ENCODE assay signal across 26 cellular contexts in genomic region chr17:81462506-81463125, GRCh38.
"Had no signal": no experiment of that assay in that cellular context is flagged by ENCODE, and none has a peak within 500 bp of the region (broad histone marks: within the 10 kb centered on the region; RNA-seq: fewer than 3 reads in every experiment).

No MANE protein-coding gene starts in this region.

- H3K27me3 ChIP-seq: neural progenitor cell, ovary, right atrium auricular region, tibial nerve, vagina had no signal

- H3K27ac ChIP-seq: lower lobe of right lung, neural progenitor cell, ovary, right atrium auricular region, skin epidermis, tibial nerve, vagina had no signal

- H3K9me3 ChIP-seq: lower lobe of right lung, ovary, right atrium auricular region, tibial nerve, vagina had no signal

- H3K4me3 Mint-ChIP-seq: naive thymus-derived CD8-positive, alpha-beta T cell; nephron; neural progenitor cell; stimulated activated naive CD8-positive, alpha-beta T cell treated with anti-CD3 and anti-CD28 coated beads, Interleukin-15, amount 100 ng/mL, for 72 hours; type B pancreatic cell had no signal

- H3K4me2 ChIP-seq: neural progenitor cell had no signal

- ATAC-seq: left cardiac atrium; left lobe of liver; left ventricle myocardium superior; lower lobe of right lung; naive thymus-derived CD8-positive, alpha-beta T cell; sciatic nerve; stimulated activated naive CD8-positive, alpha-beta T cell treated with anti-CD3 and anti-CD28 coated beads, Interleukin-15, amount 100 ng/mL, for 72 hours had no signal

- H3K36me3 Mint-ChIP-seq: naive thymus-derived CD8-positive, alpha-beta T cell; type B pancreatic cell had no signal

- H3K9me3 Mint-ChIP-seq: naive thymus-derived CD8-positive, alpha-beta T cell; nephron; neural progenitor cell; stimulated activated naive CD8-positive, alpha-beta T cell treated with anti-CD3 and anti-CD28 coated beads, Interleukin-15, amount 100 ng/mL, for 72 hours; type B pancreatic cell had no signal

- H3K4me3 ChIP-seq: lower lobe of right lung, neural progenitor cell, ovary, right atrium auricular region, skin epidermis, tibial nerve, vagina had no signal

- H3K9ac ChIP-seq: neural progenitor cell had no signal

- H3K4me1 Mint-ChIP-seq: stimulated activated naive CD8-positive, alpha-beta T cell treated with anti-CD3 and anti-CD28 coated beads, Interleukin-15, amount 100 ng/mL, for 72 hours had no signal

- H2AFZ ChIP-seq: neural progenitor cell had no signal

- H3K27ac Mint-ChIP-seq: naive thymus-derived CD8-positive, alpha-beta T cell; nephron; neural progenitor cell; progenitor cell of endocrine pancreas; stimulated activated naive CD8-positive, alpha-beta T cell treated with anti-CD3 and anti-CD28 coated beads, Interleukin-15, amount 100 ng/mL, for 72 hours; type B pancreatic cell had no signal

- H3K4me1 ChIP-seq: lower lobe of right lung, neural progenitor cell, tibial nerve, vagina had no signal

- FAIRE-seq: keratinocyte had no signal

- DNase-seq: hippocampal formation; kidney glomerular epithelial cell; left cardiac atrium; left ventricle myocardium superior; lower lobe of right lung; mammary epithelial cell; mesenchymal stem cell; naive thymus-derived CD8-positive, alpha-beta T cell; ovary; stimulated activated CD4-positive, alpha-beta T cell treated with anti-CD3 and anti-CD28 coated beads, Interleukin-12 subunit alpha, Interleukin-12 subunit beta, amount 100 ng/mL, for 4 hours; stimulated activated CD4-positive, alpha-beta T cell treated with anti-CD3 and anti-CD28 coated beads, Interleukin-15, amount 100 ng/mL, for 24 hours; stimulated activated CD4-positive, alpha-beta T cell treated with anti-CD3 and anti-CD28 coated beads, Interleukin-2, amount 100 ng/mL, for 24 hours; stimulated activated CD4-positive, alpha-beta T cell treated with anti-CD3 and anti-CD28 coated beads, Interleukin-4, amount 100 ng/mL, for 1 hour; stimulated activated naive CD4-positive, alpha-beta T cell treated with Interleukin-2 at 50 U/mL for 16 hours; stimulated activated naive CD8-positive, alpha-beta T cell treated with anti-CD3 and anti-CD28 coated beads, Interleukin-15, amount 100 ng/mL, for 72 hours had no signal

- H3K36me3 ChIP-seq: neural progenitor cell, ovary, vagina had no signal
